Comparison of ENCODE assay signal across 14 cellular contexts in genomic region chr10:23693398-23693797, GRCh38.
A peak's percentile ranks its signal among the peaks of the same experiment; 100 is the strongest.
DNase-seq lines count a peak whose midpoint lies in the region; ATAC-seq and TF ChIP-seq lines count a peak whose summit lies in the region.
"Had no signal": no experiment of that assay in that cellular context is flagged by ENCODE, and none has a peak within 500 bp of the region (broad histone marks: within the 10 kb centered on the region; RNA-seq: fewer than 3 reads in every experiment).

No MANE protein-coding gene starts in this region.

- H3K36me3 Mint-ChIP-seq in type B pancreatic cell, result no peaks in the 10 kb centered on the region

- no peaks in the 10 kb centered on the region for H3K36me3 ChIP-seq in kidney epithelial cell (ENCODE audit: control insufficient read depth, insufficient read depth, low read length)
- H3K36me3 ChIP-seq: BLaER1 treated with 17β-estradiol and CSF1 and Interleukin-3, amounts not matched to agents 10 nM and 100 nM; tibial artery had no signal

- H3K4me3 Mint-ChIP-seq in type B pancreatic cell, result peak overlapping the region; percentile 85
- H3K4me3 Mint-ChIP-seq: T-helper 1 cell treated with Interleukin-12 subunit alpha and Interleukin-12 subunit beta and Interleukin-4 antibody, amounts not matched to agents 30 μg/mL and 1 μg/mL, for 36 hours had no signal

- no peak overlapping the region for H3K4me3 ChIP-seq in kidney epithelial cell (ENCODE audit: low read depth, low read length)
- H3K4me3 ChIP-seq: BLaER1 treated with 17β-estradiol and CSF1 and Interleukin-3, amounts not matched to agents 10 nM and 100 nM; tibial artery had no signal

- peaks cover 43% of the 10 kb centered on the region for H3K27me3 ChIP-seq in kidney epithelial cell (ENCODE audit: control insufficient read depth, insufficient read depth, low read length)
- H3K27me3 ChIP-seq: BLaER1 treated with 17β-estradiol and CSF1 and Interleukin-3, amounts not matched to agents 10 nM and 100 nM had no signal

- no peaks in the 10 kb centered on the region for H3K9me3 Mint-ChIP-seq in type B pancreatic cell
- H3K9me3 Mint-ChIP-seq: activated T-cell treated with anti-CD3 and anti-CD28 coated beads, Interleukin-2, amount 50 U/mL, for 24 hours; T-helper 1 cell treated with Interleukin-12 subunit alpha and Interleukin-12 subunit beta and Interleukin-4 antibody, amounts not matched to agents 30 μg/mL and 1 μg/mL, for 36 hours had no signal

- H3K27me3 Mint-ChIP-seq in type B pancreatic cell, result peaks cover 96% of the 10 kb centered on the region

- peak; percentile 13 for TF ChIP-seq CTCF in kidney epithelial cell (IDR thresholded peaks at IDR 0.05; ENCODE audit: insufficient read depth, low read length, poor library complexity, severe bottlenecking)
- peak; percentile 59 for TF ChIP-seq CTCF in type B pancreatic cell (conservative IDR thresholded peaks at IDR 0.05)

- peak; percentile 68; the same call in 2 of the 3 replicates for ATAC-seq in SK-N-SH treated with all-trans-retinoic acid at 6 μM for 48 hours
- no peak for ATAC-seq in HG03175 (IDR thresholded peaks at IDR 0.05; ENCODE audit: unreplicated experiment)
- ATAC-seq: HCT116 had no signal

- H3K27ac Mint-ChIP-seq in type B pancreatic cell, result no peak overlapping the region
- H3K27ac Mint-ChIP-seq: activated T-cell treated with anti-CD3 and anti-CD28 coated beads, Interleukin-2, amount 50 U/mL, for 24 hours; T-helper 1 cell treated with Interleukin-12 subunit alpha and Interleukin-12 subunit beta and Interleukin-4 antibody, amounts not matched to agents 30 μg/mL and 1 μg/mL, for 36 hours had no signal

- DNase-seq in stimulated activated CD4-positive, alpha-beta T cell treated with anti-CD3 and anti-CD28 coated beads, Interleukin-15, amount 100 ng/mL, for 24 hours, result peak; percentile 54
- no peak for DNase-seq in stimulated activated CD4-positive, alpha-beta T cell treated with anti-CD3 and anti-CD28 coated beads, Interleukin-12 subunit alpha, Interleukin-12 subunit beta, amount 100 ng/mL, for 4 hours
- DNase-seq in kidney epithelial cell (ENCODE audit: low read depth) (no peak), type B pancreatic cell (ENCODE audit: extremely low spot score, unreplicated experiment) (peak; percentile 70), AG08396 (ENCODE audit: low spot score) (no peak)
- DNase-seq in stimulated activated naive CD4-positive, alpha-beta T cell (lab: John Stamatoyannopoulos, UW), result no peak
- DNase-seq: NK-92 treated with Interleukin-12 subunit alpha and Interleukin-12 subunit beta, amount 100 ng/mL, for 24 hours; tibial artery had no signal

- peaks cover 8% of the 10 kb centered on the region for H3K4me1 Mint-ChIP-seq in type B pancreatic cell (ENCODE audit: unreplicated experiment)

TF ChIP-seq in SK-N-SH treated with all-trans-retinoic acid at 6 μM for 48 hours, 23 proteins besides CTCF, POLR2A, EP300 and RAD21:
- TF ChIP-seq ZNF565 (CRISPR knock-in tag; conservative IDR thresholded peaks at IDR 0.05; ENCODE audit: low read depth) (no peak), BACH2 (CRISPR knock-in tag; IDR thresholded peaks at IDR 0.05; ENCODE audit: borderline replicate concordance) (no peak), ARNTL (CRISPR knock-in tag; IDR thresholded peaks at IDR 0.05; ENCODE audit: borderline replicate concordance, low read depth) (no peak), ESRRG (CRISPR knock-in tag; IDR thresholded peaks at IDR 0.05) (no peak), TOX (CRISPR knock-in tag; IDR thresholded peaks at IDR 0.05; ENCODE audit: borderline replicate concordance) (no peak), ZNF70 (CRISPR knock-in tag; IDR thresholded peaks at IDR 0.05) (no peak), ISL1 (CRISPR knock-in tag; IDR thresholded peaks at IDR 0.05) (no peak), ZNF8 (CRISPR knock-in tag; IDR thresholded peaks at IDR 0.05) (no peak), ZC3H10 (CRISPR knock-in tag; IDR thresholded peaks at IDR 0.05) (no peak), POU6F1 (CRISPR knock-in tag; IDR thresholded peaks at IDR 0.05; ENCODE audit: borderline replicate concordance, low read depth) (no peak), CSDC2 (CRISPR knock-in tag; IDR thresholded peaks at IDR 0.05) (no peak), CSRNP3 (CRISPR knock-in tag; IDR thresholded peaks at IDR 0.05) (no peak), PPARA (CRISPR knock-in tag; IDR thresholded peaks at IDR 0.05; ENCODE audit: borderline replicate concordance) (no peak)

Comparison
In these comparisons a context has a peak if more than half of its experiments do, and no peak if none do; other contexts are left out.
1. DNase-seq: peak in stimulated activated CD4-positive, alpha-beta T cell treated with anti-CD3 and anti-CD28 coated beads, Interleukin-15, amount 100 ng/mL, for 24 hours (single experiment) and type B pancreatic cell (single experiment); none in stimulated activated CD4-positive, alpha-beta T cell treated with anti-CD3 and anti-CD28 coated beads, Interleukin-12 subunit alpha, Interleukin-12 subunit beta, amount 100 ng/mL, for 4 hours (single experiment), kidney epithelial cell (single experiment), stimulated activated naive CD4-positive, alpha-beta T cell (0 of 6) and AG08396 (single experiment).